17 cellular contexts compared by ENCODE assay signal in the genomic region with DNA sequence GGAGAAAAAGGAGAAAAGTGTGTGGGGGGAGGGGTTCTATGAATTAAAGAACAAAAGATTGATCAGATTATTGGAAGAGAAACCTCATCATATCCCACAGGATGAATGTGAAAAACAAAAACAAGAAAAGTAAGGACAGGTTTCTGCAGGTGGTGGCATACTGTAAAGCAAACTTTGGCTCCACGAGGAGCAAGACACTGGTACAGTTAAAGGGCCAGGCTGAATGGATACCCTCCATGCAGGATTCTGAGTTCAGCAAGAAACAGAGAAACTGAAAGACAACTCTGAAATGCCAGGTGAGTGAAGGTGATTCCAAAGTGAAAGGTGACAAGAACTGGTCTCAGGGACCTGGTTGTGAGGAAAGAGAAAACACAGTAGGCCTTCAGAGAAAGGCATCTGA. TPM values are rescaled to one million over a fixed set of nuclear protein-coding genes. Genes with fewer than 3 reads are reported as not detected.
DNase-seq lines count a peak whose midpoint lies in the region; ATAC-seq and TF ChIP-seq lines count a peak whose summit lies in the region.
"Had no signal": no experiment of that assay in that cellular context is flagged by ENCODE, and none has a peak within 500 bp of the region (broad histone marks: within the 10 kb centered on the region; RNA-seq: fewer than 3 reads in every experiment).

No MANE protein-coding gene starts in this region.

- DNase-seq in activated naive CD4-positive, alpha-beta T cell treated with anti-CD3 and anti-CD28 coated beads, Interleukin-2, amount 50 U/mL, for 72 hours (ENCODE audit: low spot score in 2 of 2) = no peak
- DNase-seq in activated naive CD4-positive, alpha-beta T cell treated with anti-CD3 and anti-CD28 coated beads, Interleukin-2, amount 10 ng/mL, durations not matched to agents 7 days and 5 days = no peak
- no peak for DNase-seq in activated CD8-positive, alpha-beta T cell treated with anti-CD3 and anti-CD28 coated beads, Interleukin-2, amount 10 ng/mL, durations not matched to agents 7 days and 5 days
- DNase-seq in NCI-H526 (lab: John Stamatoyannopoulos, UW) = no peak
- DNase-seq in WERI-Rb-1 = no peak
- DNase-seq: activated effector memory CD4-positive, alpha-beta T cell treated with Interleukin-2 at 50 U/mL for 16 hours; left ventricle myocardium inferior; mucosa of descending colon; NCI-H1436; NCI-H2171; NCI-H69; nucleus accumbens; testis had no signal

- CTCF ChIA-PET in activated naive CD4-positive, alpha-beta T cell treated with anti-CD3 and anti-CD28 coated beads, Interleukin-2, amount 10 ng/mL, durations not matched to agents 7 days and 5 days (lab: Charles Lee) = no interaction called here
- CTCF ChIA-PET in activated CD8-positive, alpha-beta T cell treated with anti-CD3 and anti-CD28 coated beads, Interleukin-2, amount 10 ng/mL, durations not matched to agents 7 days and 5 days (lab: Charles Lee) = no interaction called here

- H3K9me3 Mint-ChIP-seq in activated naive CD4-positive, alpha-beta T cell treated with anti-CD3 and anti-CD28 coated beads, Interleukin-2, amount 50 U/mL, for 72 hours = no peaks in the 10 kb centered on the region
- H3K9me3 Mint-ChIP-seq in activated naive CD4-positive, alpha-beta T cell treated with anti-CD3 and anti-CD28 coated beads, Interleukin-2, amount 10 ng/mL, durations not matched to agents 7 days and 5 days = no peaks in the 10 kb centered on the region
- H3K9me3 Mint-ChIP-seq in activated CD8-positive, alpha-beta T cell treated with anti-CD3 and anti-CD28 coated beads, Interleukin-2, amount 10 ng/mL, durations not matched to agents 7 days and 5 days (ENCODE audit: insufficient read depth) = no peaks in the 10 kb centered on the region

- POLR2A ChIA-PET in activated CD8-positive, alpha-beta T cell treated with anti-CD3 and anti-CD28 coated beads, Interleukin-2, amount 10 ng/mL, durations not matched to agents 7 days and 5 days (lab: Charles Lee) = no interaction called here

- H3K36me3 Mint-ChIP-seq in activated naive CD4-positive, alpha-beta T cell treated with anti-CD3 and anti-CD28 coated beads, Interleukin-2, amount 50 U/mL, for 72 hours = peaks cover 11 to 22% of the 10 kb centered on the region in 2 donors
- H3K36me3 Mint-ChIP-seq in activated naive CD4-positive, alpha-beta T cell treated with anti-CD3 and anti-CD28 coated beads, Interleukin-2, amount 10 ng/mL, durations not matched to agents 7 days and 5 days = peaks cover 58% of the 10 kb centered on the region
- peaks cover 45% of the 10 kb centered on the region for H3K36me3 Mint-ChIP-seq in activated CD8-positive, alpha-beta T cell treated with anti-CD3 and anti-CD28 coated beads, Interleukin-2, amount 10 ng/mL, durations not matched to agents 7 days and 5 days (ENCODE audit: low read depth)

- H3K9me3 ChIP-seq in iPS-18a (ENCODE audit: control insufficient read depth, low read depth, low read length) (no peaks in the 10 kb centered on the region), WERI-Rb-1 (ENCODE audit: severe bottlenecking) (no peaks in the 10 kb centered on the region)
- H3K9me3 ChIP-seq: ascending aorta, left ventricle myocardium inferior, mucosa of descending colon, right atrium auricular region, testis had no signal

- H3K27ac ChIP-seq in iPS-18a (ENCODE audit: low read length) (peak overlapping the region; percentile 42), WERI-Rb-1 (no peak overlapping the region)
- H3K27ac ChIP-seq: ascending aorta, left ventricle myocardium inferior, right atrium auricular region, testis had no signal

- no peak overlapping the region for H3K4me3 Mint-ChIP-seq in activated naive CD4-positive, alpha-beta T cell treated with anti-CD3 and anti-CD28 coated beads, Interleukin-2, amount 10 ng/mL, durations not matched to agents 7 days and 5 days
- H3K4me3 Mint-ChIP-seq in activated CD8-positive, alpha-beta T cell treated with anti-CD3 and anti-CD28 coated beads, Interleukin-2, amount 10 ng/mL, durations not matched to agents 7 days and 5 days = no peak overlapping the region

- H3K4me3 ChIP-seq in iPS-18a (ENCODE audit: low read length) = no peak overlapping the region
- H3K4me3 ChIP-seq in WERI-Rb-1 (ENCODE audit: low read depth, low read length) = no peak overlapping the region
- H3K4me3 ChIP-seq: ascending aorta, left ventricle myocardium inferior, mucosa of descending colon, right atrium auricular region, testis had no signal

- TF ChIP-seq CTCF in WERI-Rb-1 (IDR thresholded peaks at IDR 0.05; ENCODE audit: low read depth, low read length) = no peak

- peak overlapping the region; percentile 87 to 91 for H3K27ac Mint-ChIP-seq in activated naive CD4-positive, alpha-beta T cell treated with anti-CD3 and anti-CD28 coated beads, Interleukin-2, amount 50 U/mL, for 72 hours
- H3K27ac Mint-ChIP-seq in activated naive CD4-positive, alpha-beta T cell treated with anti-CD3 and anti-CD28 coated beads, Interleukin-2, amount 10 ng/mL, durations not matched to agents 7 days and 5 days = no peak overlapping the region
- H3K27ac Mint-ChIP-seq in activated CD8-positive, alpha-beta T cell treated with anti-CD3 and anti-CD28 coated beads, Interleukin-2, amount 10 ng/mL, durations not matched to agents 7 days and 5 days = peak overlapping the region; percentile 47

- H3K36me3 ChIP-seq in iPS-18a (ENCODE audit: control insufficient read depth, low read depth, low read length) = no peaks in the 10 kb centered on the region
- H3K36me3 ChIP-seq in WERI-Rb-1 = no peaks in the 10 kb centered on the region
- H3K36me3 ChIP-seq: ascending aorta, left ventricle myocardium inferior, right atrium auricular region had no signal

- no peaks in the 10 kb centered on the region for H3K27me3 ChIP-seq in iPS-18a (ENCODE audit: control insufficient read depth, insufficient read depth, low read length)
- no peaks in the 10 kb centered on the region for H3K27me3 ChIP-seq in WERI-Rb-1 (ENCODE audit: insufficient read depth, low read depth, severe bottlenecking)
- H3K27me3 ChIP-seq: ascending aorta, right atrium auricular region, testis had no signal

- no peak overlapping the region for H3K9ac ChIP-seq in iPS-18a (ENCODE audit: low read length)

- peaks cover 51% of the 10 kb centered on the region for H3K4me1 Mint-ChIP-seq in activated naive CD4-positive, alpha-beta T cell treated with anti-CD3 and anti-CD28 coated beads, Interleukin-2, amount 10 ng/mL, durations not matched to agents 7 days and 5 days
- H3K4me1 Mint-ChIP-seq in activated CD8-positive, alpha-beta T cell treated with anti-CD3 and anti-CD28 coated beads, Interleukin-2, amount 10 ng/mL, durations not matched to agents 7 days and 5 days (ENCODE audit: low read depth) = peaks cover 47% of the 10 kb centered on the region

- ATAC-seq in activated naive CD4-positive, alpha-beta T cell treated with anti-CD3 and anti-CD28 coated beads, Interleukin-2, amount 50 U/mL, for 72 hours = no peak
- ATAC-seq in activated CD8-positive, alpha-beta T cell treated with anti-CD3 and anti-CD28 coated beads, Interleukin-2, amount 10 ng/mL, durations not matched to agents 7 days and 5 days = no peak
- no peak for ATAC-seq in GM19463 (IDR thresholded peaks at IDR 0.05; ENCODE audit: unreplicated experiment)
- ATAC-seq: mucosa of descending colon had no signal

- no peaks in the 10 kb centered on the region for H3K27me3 Mint-ChIP-seq in activated naive CD4-positive, alpha-beta T cell treated with anti-CD3 and anti-CD28 coated beads, Interleukin-2, amount 10 ng/mL, durations not matched to agents 7 days and 5 days
- no peaks in the 10 kb centered on the region for H3K27me3 Mint-ChIP-seq in activated CD8-positive, alpha-beta T cell treated with anti-CD3 and anti-CD28 coated beads, Interleukin-2, amount 10 ng/mL, durations not matched to agents 7 days and 5 days (ENCODE audit: low read depth)

- H3K4me1 ChIP-seq in iPS-18a (ENCODE audit: control insufficient read depth, low read depth, low read length) = peaks cover 7% of the 10 kb centered on the region
- H3K4me1 ChIP-seq: testis had no signal

RNA-seq across cellular contexts. Expression of a gene that starts 37.4 kb away (rescaled TPM):
- 100 to 1,000 TPM; 287 to 304 TPM for total RNA-seq in activated naive CD4-positive, alpha-beta T cell treated with anti-CD3 and anti-CD28 coated beads, Interleukin-2, amount 50 U/mL, for 72 hours
- total RNA-seq in activated CD8-positive, alpha-beta T cell treated with anti-CD3 and anti-CD28 coated beads, Interleukin-2, amount 10 ng/mL, durations not matched to agents 7 days and 5 days = 100 to 1,000 TPM; 148 to 154 TPM
